In genomic region chr15:90881978-90882721, GRCh38 we compare ENCODE assay signal across 21 cellular contexts. TPM values are rescaled to one million over a fixed set of nuclear protein-coding genes. Genes with fewer than 3 reads are reported as not detected.
A peak's percentile ranks its signal among the peaks of the same experiment; 100 is the strongest.
DNase-seq lines count a peak whose midpoint lies in the region; ATAC-seq, FAIRE-seq and TF ChIP-seq lines count a peak whose summit lies in the region.
"Had no signal": no experiment of that assay in that cellular context is flagged by ENCODE, and none has a peak within 500 bp of the region (broad histone marks: within the 10 kb centered on the region; RNA-seq: fewer than 3 reads in every experiment).

No MANE protein-coding gene starts in this region.

- H3K27ac ChIP-seq in kidney (ENCODE audit: low read depth in 2 of 2, low read length in 2 of 2) (peak overlapping the region in 1 of 2 donors; percentile 11), subcutaneous abdominal adipose tissue (ENCODE audit: low read depth, low read length) (peak overlapping the region; percentile 89)
- H3K27ac ChIP-seq in CD8-positive, alpha-beta memory T cell (ENCODE audit: low read depth, low read length), result no peak overlapping the region

- peaks cover 27% of the 10 kb centered on the region for H3K4me1 Mint-ChIP-seq in activated naive CD4-positive, alpha-beta T cell treated with anti-CD3 and anti-CD28 coated beads for 36 hours (ENCODE audit: low read depth)
- peaks cover 8% of the 10 kb centered on the region for H3K4me1 Mint-ChIP-seq in T-helper 17 cell
- H3K4me1 Mint-ChIP-seq in CD8-positive, alpha-beta memory T cell, result peaks cover 4 to 12% (median 5%) of the 10 kb centered on the region in 3 donors
- H3K4me1 Mint-ChIP-seq: central memory CD8-positive, alpha-beta T cell had no signal

- ATAC-seq in T-helper 17 cell, result no peak
- ATAC-seq: activated T-cell treated with anti-CD3 and anti-CD28 coated beads, Interleukin-2, amount 50 U/mL, for 72 hours; GM23338 had no signal

- no peaks in the 10 kb centered on the region for H3K9me3 ChIP-seq in T-helper 17 cell (ENCODE audit: control insufficient read depth, low read length, poor library complexity, severe bottlenecking)
- H3K9me3 ChIP-seq in kidney (ENCODE audit: control insufficient read depth in 1 of 2, low read length in 2 of 2), result no peaks in the 10 kb centered on the region
- H3K9me3 ChIP-seq in subcutaneous abdominal adipose tissue (ENCODE audit: control insufficient read depth in 5 of 5, low read length in 5 of 5), result no peaks in the 10 kb centered on the region
- no peaks in the 10 kb centered on the region for H3K9me3 ChIP-seq in CD8-positive, alpha-beta memory T cell (ENCODE audit: low read length)

- POLR2A ChIA-PET in CD8-positive, alpha-beta memory T cell (lab: Charles Lee), result interaction anchor here (0.6 kb wide), 1 partner anchor 456 kb away, joined by 3 read pairs; no protein-coding TSS in a partner anchor

- no peaks in the 10 kb centered on the region for H3K27me3 ChIP-seq in subcutaneous abdominal adipose tissue (ENCODE audit: control insufficient read depth in 5 of 5, insufficient read depth in 4 of 5, low read length in 5 of 5)
- no peaks in the 10 kb centered on the region for H3K27me3 ChIP-seq in CD8-positive, alpha-beta memory T cell (ENCODE audit: insufficient read depth, low read length, poor library complexity, severe bottlenecking)

- no peak overlapping the region for H3K4me3 ChIP-seq in kidney (ENCODE audit: low read length in 2 of 2)
- H3K4me3 ChIP-seq in subcutaneous abdominal adipose tissue (ENCODE audit: low read depth in 1 of 5, low read length in 5 of 5), result no peak overlapping the region
- no peak overlapping the region for H3K4me3 ChIP-seq in CD8-positive, alpha-beta memory T cell (ENCODE audit: low read length)
- H3K4me3 ChIP-seq: GM23338 had no signal

- intact Hi-C loops in activated naive CD4-positive, alpha-beta T cell treated with anti-CD3 and anti-CD28 coated beads for 36 hours (cut with micrococcal nuclease), result no loop called here
- intact Hi-C loops in kidney (cut with DNase I), result no loop called here

- peak overlapping the region; percentile 69 for H3K27ac Mint-ChIP-seq in activated naive CD4-positive, alpha-beta T cell treated with anti-CD3 and anti-CD28 coated beads for 36 hours
- H3K27ac Mint-ChIP-seq in T-helper 17 cell, result peak overlapping the region; percentile 81
- peak overlapping the region in 1 of 8 donors; percentile 50 for H3K27ac Mint-ChIP-seq in CD8-positive, alpha-beta memory T cell
- H3K27ac Mint-ChIP-seq: activated T-cell treated with anti-CD3 and anti-CD28 coated beads, Interleukin-2, amount 50 U/mL, for 72 hours; CD4-positive, alpha-beta T cell; GM23338 had no signal

- CTCF ChIA-PET in activated naive CD4-positive, alpha-beta T cell treated with anti-CD3 and anti-CD28 coated beads for 36 hours (lab: Charles Lee), result no interaction called here
- CTCF ChIA-PET in CD8-positive, alpha-beta memory T cell (lab: Charles Lee), result interaction anchor here (1.5 kb wide), 1 partner anchor 234 kb away, joined by 3 read pairs; no protein-coding TSS in a partner anchor

- no peaks in the 10 kb centered on the region for H3K9me3 Mint-ChIP-seq in activated naive CD4-positive, alpha-beta T cell treated with anti-CD3 and anti-CD28 coated beads for 36 hours
- H3K9me3 Mint-ChIP-seq in CD8-positive, alpha-beta memory T cell, result no peaks in the 10 kb centered on the region
- H3K9me3 Mint-ChIP-seq: activated T-cell treated with anti-CD3 and anti-CD28 coated beads, Interleukin-2, amount 50 U/mL, for 72 hours; CD4-positive, alpha-beta T cell; central memory CD8-positive, alpha-beta T cell; GM23338 had no signal

- H3K4me1 ChIP-seq in kidney (ENCODE audit: control insufficient read depth in 1 of 2, insufficient read depth in 1 of 2, low read depth in 1 of 2, low read length in 2 of 2) (peaks cover 6 to 20% of the 10 kb centered on the region in 2 donors), subcutaneous abdominal adipose tissue (ENCODE audit: control insufficient read depth in 5 of 5, insufficient read depth in 5 of 5, low read length in 5 of 5) (peaks cover 5 to 44% (median 36%) of the 10 kb centered on the region in 5 donors)
- H3K4me1 ChIP-seq in CD8-positive, alpha-beta memory T cell (ENCODE audit: insufficient read depth, low read length), result peaks cover 4% of the 10 kb centered on the region

- H3K36me3 ChIP-seq in kidney (ENCODE audit: control insufficient read depth in 1 of 2, insufficient read depth in 2 of 2, low read length in 2 of 2) (peaks cover 11 to 24% of the 10 kb centered on the region in 2 donors), subcutaneous abdominal adipose tissue (ENCODE audit: control insufficient read depth in 5 of 5, insufficient read depth in 5 of 5, low read length in 5 of 5) (peaks cover 0 to 62% (median 58%) of the 10 kb centered on the region in 5 donors)
- peaks cover 5% of the 10 kb centered on the region for H3K36me3 ChIP-seq in CD8-positive, alpha-beta memory T cell (ENCODE audit: insufficient read depth, low read length)

- peaks cover 3% of the 10 kb centered on the region for H3K27me3 Mint-ChIP-seq in activated naive CD4-positive, alpha-beta T cell treated with anti-CD3 and anti-CD28 coated beads for 36 hours (ENCODE audit: low read depth)
- H3K27me3 Mint-ChIP-seq in T-helper 17 cell, result no peaks in the 10 kb centered on the region
- peaks cover 9% of the 10 kb centered on the region in 2 donors for H3K27me3 Mint-ChIP-seq in CD8-positive, alpha-beta memory T cell

- peak; percentile 35 for DNase-seq in activated naive CD4-positive, alpha-beta T cell treated with anti-CD3 and anti-CD28 coated beads for 36 hours
- no peak for DNase-seq in activated naive CD4-positive, alpha-beta T cell treated with anti-CD3 and anti-CD28 coated beads, Interleukin-2, amount 50 U/mL, for 16 hours
- DNase-seq in T-helper 17 cell, result no peak
- peak; percentile 81 for DNase-seq in kidney
- DNase-seq in CD8-positive, alpha-beta memory T cell, result no peak
- no peak for DNase-seq in stimulated activated CD4-positive, alpha-beta T cell treated with anti-CD3 and anti-CD28 coated beads, Interleukin-2, amount 100 ng/mL, for 24 hours
- DNase-seq in activated CD8-positive, alpha-beta memory T cell treated with anti-CD3 and anti-CD28 coated beads, Interleukin-2, amount 50 U/mL, for 48 hours, result no peak
- DNase-seq: ACHN; activated CD4-positive, alpha-beta T cell treated with anti-CD3 and anti-CD28 coated beads, Interleukin-2, amount 50 U/mL, for 4 hours; activated T-cell treated with anti-CD3 and anti-CD28 coated beads, Interleukin-2, amount 50 U/mL, for 72 hours; CD4-positive, alpha-beta T cell; midbrain; NCI-H1105; NCI-H69; retina; stimulated activated CD4-positive, alpha-beta T cell treated with anti-CD3 and anti-CD28 coated beads, Interleukin-15, amount 100 ng/mL, for 24 hours; stimulated activated naive CD4-positive, alpha-beta T cell had no signal

- TF ChIP-seq CTCF in kidney (IDR thresholded peaks at IDR 0.05; ENCODE audit: borderline replicate concordance, extremely low read depth, insufficient read depth), result no peak

- no peak for FAIRE-seq in kidney (lab: Jason Lieb, UNC)
- FAIRE-seq: keratinocyte had no signal

- no peak overlapping the region for H3K4me3 Mint-ChIP-seq in activated naive CD4-positive, alpha-beta T cell treated with anti-CD3 and anti-CD28 coated beads for 36 hours
- H3K4me3 Mint-ChIP-seq in T-helper 17 cell, result peak overlapping the region; percentile 28
- H3K4me3 Mint-ChIP-seq in CD8-positive, alpha-beta memory T cell, result no peak overlapping the region
- H3K4me3 Mint-ChIP-seq: activated T-cell treated with anti-CD3 and anti-CD28 coated beads, Interleukin-2, amount 50 U/mL, for 72 hours; CD4-positive, alpha-beta T cell; central memory CD8-positive, alpha-beta T cell; GM23338 had no signal

- H3K36me3 Mint-ChIP-seq in activated naive CD4-positive, alpha-beta T cell treated with anti-CD3 and anti-CD28 coated beads for 36 hours (ENCODE audit: low read depth), result peaks cover 40% of the 10 kb centered on the region
- H3K36me3 Mint-ChIP-seq in T-helper 17 cell (ENCODE audit: low read depth), result no peaks in the 10 kb centered on the region
- peaks cover 0 to 47% (median 4%) of the 10 kb centered on the region in 3 donors for H3K36me3 Mint-ChIP-seq in CD8-positive, alpha-beta memory T cell

- no peak overlapping the region for H3K9ac ChIP-seq in kidney (ENCODE audit: low read length in 2 of 2)
- no peak overlapping the region for H3K9ac ChIP-seq in subcutaneous abdominal adipose tissue (ENCODE audit: low read length in 5 of 5)

RNA-seq across cellular contexts. Expression of gene FES, which starts 2.2 kb away (rescaled TPM):
- 10 to 100 TPM; 22.6 to 24.2 TPM for total RNA-seq in activated naive CD4-positive, alpha-beta T cell treated with anti-CD3 and anti-CD28 coated beads for 36 hours
- total RNA-seq in T-helper 17 cell (10 to 100 TPM in 1 of 2 donors, 1 to 10 TPM in 1; 6.0 to 12.7 TPM), kidney (33.5 TPM)
- polyA plus RNA-seq in kidney (ENCODE audit: insufficient read depth, low read depth, low replicate concordance), result 9.3 TPM
- total RNA-seq in CD8-positive, alpha-beta memory T cell, result 1 to 10 TPM; 2.5 to 2.6 TPM
- 0.28 TPM for polyA plus RNA-seq in CD8-positive, alpha-beta memory T cell

RNA-seq across cellular contexts. Expression of gene FURIN, which starts 13.8 kb away (rescaled TPM):
- total RNA-seq in activated naive CD4-positive, alpha-beta T cell treated with anti-CD3 and anti-CD28 coated beads for 36 hours, result 100 to 1,000 TPM; 443 to 448 TPM
- 100 to 1,000 TPM; 133 to 260 TPM for total RNA-seq in T-helper 17 cell
- 75.9 TPM for total RNA-seq in kidney
- 36.4 TPM for polyA plus RNA-seq in kidney (ENCODE audit: insufficient read depth, low read depth, low replicate concordance)
- total RNA-seq in CD8-positive, alpha-beta memory T cell, result 100 to 1,000 TPM; 121 to 124 TPM
- polyA plus RNA-seq in CD8-positive, alpha-beta memory T cell, result 11.7 TPM

RNA-seq across cellular contexts. Expression of gene MAN2A2, which starts 21.0 kb away (rescaled TPM):
- total RNA-seq in activated naive CD4-positive, alpha-beta T cell treated with anti-CD3 and anti-CD28 coated beads for 36 hours, result 100 to 1,000 TPM; 139 to 141 TPM
- total RNA-seq in T-helper 17 cell (100 to 1,000 TPM; 159 to 186 TPM), kidney (56.3 TPM)
- polyA plus RNA-seq in kidney (ENCODE audit: insufficient read depth, low read depth, low replicate concordance), result 11.4 TPM
- 10 to 100 TPM; 90.7 to 92.7 TPM for total RNA-seq in CD8-positive, alpha-beta memory T cell
- 10.8 TPM for polyA plus RNA-seq in CD8-positive, alpha-beta memory T cell

RNA-seq across cellular contexts. Expression of gene HDDC3, which starts 50.2 kb away (rescaled TPM):
- 10 to 100 TPM; 49.8 to 51.3 TPM for total RNA-seq in activated naive CD4-positive, alpha-beta T cell treated with anti-CD3 and anti-CD28 coated beads for 36 hours
- total RNA-seq in T-helper 17 cell (10 to 100 TPM; 11.1 to 12.9 TPM), kidney (15.5 TPM)
- polyA plus RNA-seq in kidney (ENCODE audit: insufficient read depth, low read depth, low replicate concordance), result 47.3 TPM
- 10 to 100 TPM; 39.5 to 43.5 TPM for total RNA-seq in CD8-positive, alpha-beta memory T cell
- polyA plus RNA-seq in CD8-positive, alpha-beta memory T cell, result 34.7 TPM

RNA-seq across cellular contexts. Expression of gene UNC45A, which starts 52.9 kb away (rescaled TPM):
- total RNA-seq in activated naive CD4-positive, alpha-beta T cell treated with anti-CD3 and anti-CD28 coated beads for 36 hours, result 10 to 100 TPM; 69.9 to 70.8 TPM
- total RNA-seq in T-helper 17 cell (10 to 100 TPM; 36.9 to 38.3 TPM), kidney (62.8 TPM)
- 48.9 TPM for polyA plus RNA-seq in kidney (ENCODE audit: insufficient read depth, low read depth, low replicate concordance)
- total RNA-seq in CD8-positive, alpha-beta memory T cell, result 10 to 100 TPM; 74.6 to 78.2 TPM
- polyA plus RNA-seq in CD8-positive, alpha-beta memory T cell, result 68.6 TPM

Comparison
In these comparisons a context has a peak if more than half of its experiments do, and no peak if none do; other contexts are left out.
1. DNase-seq: peak in activated naive CD4-positive, alpha-beta T cell treated with anti-CD3 and anti-CD28 coated beads for 36 hours (single experiment) and kidney (single experiment); none in activated naive CD4-positive, alpha-beta T cell treated with anti-CD3 and anti-CD28 coated beads, Interleukin-2, amount 50 U/mL, for 16 hours (single experiment), T-helper 17 cell (0 of 3), CD8-positive, alpha-beta memory T cell (0 of 5), stimulated activated CD4-positive, alpha-beta T cell treated with anti-CD3 and anti-CD28 coated beads, Interleukin-2, amount 100 ng/mL, for 24 hours (0 of 2) and activated CD8-positive, alpha-beta memory T cell treated with anti-CD3 and anti-CD28 coated beads, Interleukin-2, amount 50 U/mL, for 48 hours (single experiment).